ENCODE assay signal across 17 cellular contexts in the genomic region with DNA sequence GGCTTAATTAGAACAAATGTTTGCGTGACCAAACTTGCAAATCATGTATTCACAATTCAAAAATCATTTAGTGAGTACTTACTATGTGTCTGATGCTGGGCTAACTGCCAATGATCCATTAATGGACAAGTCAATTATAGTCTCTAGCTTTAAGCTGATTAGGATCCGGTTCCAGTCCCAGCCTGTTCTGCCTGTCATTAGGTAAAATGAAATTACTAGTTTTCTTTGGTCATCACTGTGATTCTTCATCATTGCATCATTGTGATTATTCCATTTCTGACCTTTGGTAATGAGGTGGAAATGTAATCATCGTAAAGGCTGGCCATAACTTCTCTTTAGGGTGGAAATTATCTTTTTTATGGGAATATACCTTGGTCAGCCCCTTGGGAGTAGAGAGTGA.
"Had no signal": no experiment of that assay in that cellular context is flagged by ENCODE, and none has a peak within 500 bp of the region (broad histone marks: within the 10 kb centered on the region; RNA-seq: fewer than 3 reads in every experiment).

No MANE protein-coding gene starts in this region.

- DNase-seq: activated CD4-positive, alpha-beta T cell treated with anti-CD3 and anti-CD28 coated beads for 36 hours; activated CD4-positive, alpha-beta T cell treated with anti-CD3 and anti-CD28 coated beads, Interleukin-2, amount 50 U/mL, for 48 hours; activated naive CD8-positive, alpha-beta T cell treated with anti-CD3 and anti-CD28 coated beads, Interleukin-2, amount 10 ng/mL, durations not matched to agents 7 days and 5 days; amygdala; body of pancreas; foreskin fibroblast; naive thymus-derived CD8-positive, alpha-beta T cell; ovary; psoas muscle; right cardiac atrium; stimulated activated naive CD8-positive, alpha-beta T cell treated with anti-CD3 and anti-CD28 coated beads, Interleukin-15, Interleukin-2, amounts not matched to agents 100 U/mL and 50 U/mL, for 24 hours; substantia nigra; tibial artery had no signal

- H3K9me3 ChIP-seq: body of pancreas, ovary, psoas muscle, tibial artery had no signal

- H3K27me3 ChIP-seq: body of pancreas, ovary, tibial artery had no signal

- H3K27ac ChIP-seq: body of pancreas, epithelial cell of prostate, ovary, psoas muscle, skin epidermis, tibial artery had no signal

- H3K4me1 ChIP-seq: body of pancreas, psoas muscle had no signal

- FAIRE-seq: TTC549 had no signal

- H3K36me3 ChIP-seq: ovary, tibial artery had no signal

- H3K4me3 ChIP-seq: body of pancreas, ovary, psoas muscle, skin epidermis, tibial artery had no signal

- ATAC-seq: activated CD4-positive, alpha-beta T cell treated with anti-CD3 and anti-CD28 coated beads for 36 hours; body of pancreas; naive thymus-derived CD8-positive, alpha-beta T cell; psoas muscle; right cardiac atrium; stimulated activated naive CD8-positive, alpha-beta T cell treated with anti-CD3 and anti-CD28 coated beads, Interleukin-15, Interleukin-2, amounts not matched to agents 100 U/mL and 50 U/mL, for 24 hours; WTC11 had no signal
